Comparison of ENCODE assay signal across 14 cellular contexts in the genomic region with DNA sequence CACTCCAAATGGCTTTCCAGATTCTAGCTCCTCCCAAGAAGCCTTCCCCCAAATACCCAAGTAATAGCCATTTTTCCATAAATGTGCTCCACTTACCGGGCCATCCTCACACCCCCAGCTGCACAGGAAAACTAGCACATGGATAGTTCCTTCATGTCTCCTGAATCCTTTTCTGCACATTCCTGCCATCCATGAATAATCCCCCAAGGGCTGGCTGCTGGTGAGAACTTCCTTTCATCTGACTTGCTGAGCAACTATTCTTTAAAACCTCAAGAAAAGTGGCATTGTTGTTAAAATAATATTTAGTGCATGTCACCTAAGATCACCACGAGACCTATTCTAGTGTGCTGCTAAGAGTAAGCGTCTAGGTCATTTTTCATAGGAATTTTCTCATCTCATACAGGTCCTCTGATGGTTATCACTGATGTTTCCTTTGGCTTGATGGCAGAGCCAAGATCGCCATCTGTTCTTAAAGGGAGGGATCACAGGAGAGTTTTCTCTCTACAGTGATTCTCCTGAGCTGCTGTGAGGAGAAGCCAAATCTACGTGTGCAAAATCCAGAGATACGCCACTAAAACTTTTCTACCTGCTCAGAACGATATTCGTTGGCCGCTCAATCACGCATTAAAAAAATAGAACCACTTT.
DNase-seq lines count a peak whose midpoint lies in the region; FAIRE-seq and TF ChIP-seq lines count a peak whose summit lies in the region.
"Had no signal": no experiment of that assay in that cellular context is flagged by ENCODE, and none has a peak within 500 bp of the region (broad histone marks: within the 10 kb centered on the region; RNA-seq: fewer than 3 reads in every experiment).

No MANE protein-coding gene starts in this region.

- no peak for TF ChIP-seq EP300 in H1 (IDR thresholded peaks at IDR 0.05; ENCODE audit: borderline replicate concordance in 1 of 2, low read depth in 2 of 2, low read length in 2 of 2)

- no peak overlapping the region for H3K14ac ChIP-seq in H1 (ENCODE audit: insufficient read length)

- no peak overlapping the region for H2BK12ac ChIP-seq in H1 (ENCODE audit: low read depth, low read length)

- no peaks in the 10 kb centered on the region for H3K9me3 ChIP-seq in H1 (ENCODE audit: insufficient read depth in 2 of 2, low read depth in 1 of 2, low read length in 1 of 2)

- H3K36me3 ChIP-seq in H1 (ENCODE audit: control insufficient read depth in 2 of 4, insufficient read depth in 4 of 4, low read length in 3 of 4) (no peaks in the 10 kb centered on the region), mesendoderm (ENCODE audit: control insufficient read depth, insufficient read depth, low read length) (no peaks in the 10 kb centered on the region)

- WGBS in H1 (ENCODE audit: extremely low coverage in 1 of 2, insufficient coverage in 1 of 2, insufficient read length in 1 of 2, insufficient replicate concordance in 2 of 2, low coverage in 1 of 2, low lambda C conversion rate in 2 of 2, missing lambda C conversion rate in 1 of 2), 2 experiments, result 84% methylated on average over 10 of the region's 10 CpGs; no CpG with 5 or more reads in 1 of the 2 experiments
- WGBS in mesendoderm (ENCODE audit: extremely low coverage, insufficient coverage, low lambda C conversion rate), result no CpG with 5 or more reads among the region's 10 CpGs

- CTCF ChIA-PET in H1 (lab: Charles Lee; ENCODE audit: partially characterized antibody), result interaction anchor here (1.1 to 1.5 kb wide), 3 partner anchors 32 to 72 kb away, joined by 3 to 6 read pairs (median 3); no protein-coding TSS in a partner anchor

- H3K23me2 ChIP-seq in H1 (ENCODE audit: low read depth, low read length), result no peaks in the 10 kb centered on the region

- H3K4me2 ChIP-seq in H1 (ENCODE audit: insufficient read depth in 1 of 2, low read depth in 2 of 2, low read length in 2 of 2) (no peak overlapping the region), mesendoderm (ENCODE audit: low read length) (no peak overlapping the region)

- no peak overlapping the region for H2BK20ac ChIP-seq in H1 (ENCODE audit: low read length)

- H2BK120ac ChIP-seq in H1 (replicated peaks; ENCODE audit: low read depth, low read length) (no peak overlapping the region), mesendoderm (ENCODE audit: low read depth, low read length) (no peak overlapping the region)

- peak; percentile 0 for DNase-seq in NCI-H1694 (lab: John Stamatoyannopoulos, UW)
- no peak for DNase-seq in NCI-H1694 treated with DMSO at 0.1 percent for 48 hours (lab: John Stamatoyannopoulos, UW)
- DNase-seq in SK-MEL-5 (ENCODE audit: low read depth, low spot score), result peak; percentile 7
- DNase-seq in H1 (ENCODE audit: low read depth in 1 of 2, low spot score in 2 of 2), result no peak
- peak; percentile 27 for DNase-seq in mesendoderm
- DNase-seq in GM13976 (ENCODE audit: low spot score), result no peak
- DNase-seq in D721Med (ENCODE audit: insufficient read length, low spot score), result no peak
- no peak for DNase-seq in NCI-H446 treated with DMSO at 0.1 percent for 48 hours (lab: John Stamatoyannopoulos, UW)
- DNase-seq: CD4-positive, alpha-beta T cell; DMS79; GDM1; KG1 had no signal

- H2BK15ac ChIP-seq in H1 (ENCODE audit: low read length) (no peak overlapping the region), mesendoderm (replicated peaks; ENCODE audit: low read depth) (no peak overlapping the region)

- H3K18ac ChIP-seq in H1 (ENCODE audit: extremely low read depth, low read length) (no peak overlapping the region), mesendoderm (ENCODE audit: low read length) (no peak overlapping the region)

- no peak overlapping the region for H4K91ac ChIP-seq in H1 (replicated peaks; ENCODE audit: insufficient read length, low read length)

- in situ Hi-C loops in SK-MEL-5 (cut with HindIII; ENCODE audit: low pct_unique_long_range_greater_than_20kb, low sequenced_read_pairs), result no loop called here
- in situ Hi-C loops in GM13976 (cut with MboI; ENCODE audit: low sequenced_read_pairs, unreplicated experiment), result no loop called here

- peak in 1 of 3 experiments; percentile 5; a peak in 1 of 4 replicates for TF ChIP-seq CTCF in H1 (IDR thresholded peaks at IDR 0.05; ENCODE audit: control extremely low read depth in 1 of 3, insufficient read depth in 1 of 3, low read depth in 1 of 3, low read length in 3 of 3)
- no peak for TF ChIP-seq CTCF in GM13976 (IDR thresholded peaks at IDR 0.05; ENCODE audit: borderline replicate concordance, control extremely low read depth, extremely low read depth, insufficient read depth, missing control alignments)
- no peak for TF ChIP-seq CTCF in D721Med (IDR thresholded peaks at IDR 0.05; ENCODE audit: insufficient read depth, missing control alignments)

- H3K79me2 ChIP-seq in H1 (ENCODE audit: control insufficient read depth in 1 of 2, insufficient read depth in 2 of 2, low read length in 2 of 2) (no peaks in the 10 kb centered on the region), mesendoderm (ENCODE audit: control insufficient read depth, insufficient read depth, low read length) (no peaks in the 10 kb centered on the region)

- H4K8ac ChIP-seq in H1 (ENCODE audit: extremely low read depth, insufficient read depth, low read length), result no peak overlapping the region
- H4K8ac ChIP-seq in mesendoderm (ENCODE audit: low read depth, low read length), result no peak overlapping the region

- H3K4ac ChIP-seq in H1 (replicated peaks; ENCODE audit: insufficient read length, low read depth, low read length), result no peak overlapping the region
- no peak overlapping the region for H3K4ac ChIP-seq in mesendoderm (ENCODE audit: low read depth, low read length)

- H2BK5ac ChIP-seq in H1 (ENCODE audit: low read depth, low read length) (no peak overlapping the region), mesendoderm (ENCODE audit: low read length) (no peak overlapping the region)

- no peaks in the 10 kb centered on the region for H3K4me1 ChIP-seq in H1 (replicated peaks in 1 of 4; ENCODE audit: control insufficient read depth in 3 of 4, insufficient read depth in 4 of 4, low read length in 3 of 4)
- no peaks in the 10 kb centered on the region for H3K4me1 ChIP-seq in mesendoderm (ENCODE audit: control insufficient read depth, low read depth, low read length)

- no peak overlapping the region for H2AK5ac ChIP-seq in H1 (ENCODE audit: low read depth, low read length)
- no peak overlapping the region for H2AK5ac ChIP-seq in mesendoderm (ENCODE audit: low read length)

- H3K27ac ChIP-seq in H1 (ENCODE audit: low read depth, low read length), result no peak overlapping the region
- H3K27ac ChIP-seq in mesendoderm (ENCODE audit: low read depth, low read length), result no peak overlapping the region

- H3K23ac ChIP-seq in H1 (ENCODE audit: insufficient read length), result no peak overlapping the region
- no peak overlapping the region for H3K23ac ChIP-seq in mesendoderm (ENCODE audit: low read length)

- TF ChIP-seq RAD21 in H1 (IDR thresholded peaks at IDR 0.05 in 1 of 2, conservative IDR thresholded peaks at IDR 0.05 in 1 of 2; ENCODE audit: low read depth in 2 of 2, low read length in 2 of 2), result peak; percentile 10 to 31; a peak in 3 of 4 replicates

- POLR2A ChIA-PET in H1 (lab: Charles Lee; ENCODE audit: partially characterized antibody), result no interaction called here

- FAIRE-seq in H1 (lab: Jason Lieb, UNC), result peak; percentile 52
- FAIRE-seq in D721Med (lab: Jason Lieb, UNC), result no peak
- FAIRE-seq: GM12892, H54 had no signal

- no peak for TF ChIP-seq POLR2A in H1 (IDR thresholded peaks at IDR 0.05; ENCODE audit: control extremely low read depth in 1 of 2, low read depth in 2 of 2, low read length in 2 of 2)

- H3K27me3 ChIP-seq in H1 (replicated peaks in 1 of 4; ENCODE audit: control insufficient read depth in 3 of 4, extremely low read depth in 1 of 4, insufficient read depth in 3 of 4, low read length in 3 of 4) (no peaks in the 10 kb centered on the region), mesendoderm (ENCODE audit: insufficient read depth, low read length, poor library complexity) (no peaks in the 10 kb centered on the region)

- H3K9ac ChIP-seq in H1 (replicated peaks in 1 of 4; ENCODE audit: extremely low read depth in 1 of 4, low read depth in 3 of 4, low read length in 3 of 4) (no peak overlapping the region), mesendoderm (ENCODE audit: low read length) (no peak overlapping the region)

- H3K56ac ChIP-seq in H1 (replicated peaks; ENCODE audit: insufficient read length, low read depth, low read length) (no peak overlapping the region), mesendoderm (ENCODE audit: low read length) (no peak overlapping the region)

- H3K79me1 ChIP-seq in H1 (ENCODE audit: low read depth, low read length), result no peaks in the 10 kb centered on the region
- H3K79me1 ChIP-seq in mesendoderm (ENCODE audit: low read length), result no peaks in the 10 kb centered on the region

- no peaks in the 10 kb centered on the region for H4K20me1 ChIP-seq in H1 (replicated peaks in 1 of 2; ENCODE audit: control insufficient read depth in 1 of 2, insufficient read depth in 2 of 2, low read length in 2 of 2)

- H2AFZ ChIP-seq in H1 (ENCODE audit: low read length), result no peak overlapping the region

- H3K4me3 ChIP-seq in H1 (ENCODE audit: extremely low read depth in 1 of 4, insufficient read depth in 2 of 4, low read depth in 3 of 4, low read length in 4 of 4) (no peak overlapping the region), mesendoderm (ENCODE audit: low read length) (no peak overlapping the region)

- H4K5ac ChIP-seq in H1 (ENCODE audit: insufficient read length, low read depth, low read length) (no peak overlapping the region), mesendoderm (ENCODE audit: low read length) (no peak overlapping the region)

TF ChIP-seq in H1, 55 proteins besides CTCF, POLR2A, EP300 and RAD21 (continues in another document):
- TF ChIP-seq RBBP5 (IDR thresholded peaks at IDR 0.05; ENCODE audit: borderline replicate concordance, low read depth, low read length) (no peak), SP1 (IDR thresholded peaks at IDR 0.05; ENCODE audit: low read depth, low read length) (no peak), SIN3A (conservative IDR thresholded peaks at IDR 0.05 in 1 of 2, IDR thresholded peaks at IDR 0.05 in 1 of 2; ENCODE audit: low read depth in 1 of 2, low read length in 2 of 2) (no peak), ASH2L (IDR thresholded peaks at IDR 0.05; ENCODE audit: low read length) (no peak), KDM5A (IDR thresholded peaks at IDR 0.05; ENCODE audit: low read length) (no peak), BACH1 (IDR thresholded peaks at IDR 0.05; ENCODE audit: low read length) (no peak)
- TF ChIP-seq, protein P1, sequence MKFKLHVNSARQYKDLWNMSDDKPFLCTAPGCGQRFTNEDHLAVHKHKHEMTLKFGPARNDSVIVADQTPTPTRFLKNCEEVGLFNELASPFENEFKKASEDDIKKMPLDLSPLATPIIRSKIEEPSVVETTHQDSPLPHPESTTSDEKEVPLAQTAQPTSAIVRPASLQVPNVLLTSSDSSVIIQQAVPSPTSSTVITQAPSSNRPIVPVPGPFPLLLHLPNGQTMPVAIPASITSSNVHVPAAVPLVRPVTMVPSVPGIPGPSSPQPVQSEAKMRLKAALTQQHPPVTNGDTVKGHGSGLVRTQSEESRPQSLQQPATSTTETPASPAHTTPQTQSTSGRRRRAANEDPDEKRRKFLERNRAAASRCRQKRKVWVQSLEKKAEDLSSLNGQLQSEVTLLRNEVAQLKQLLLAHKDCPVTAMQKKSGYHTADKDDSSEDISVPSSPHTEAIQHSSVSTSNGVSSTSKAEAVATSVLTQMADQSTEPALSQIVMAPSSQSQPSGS (IDR thresholded peaks at IDR 0.05; ENCODE audit: low read length), result no peak

Comparison
In these comparisons a context has a peak if more than half of its experiments do, and no peak if none do; other contexts are left out.
1. DNase-seq: peak in NCI-H1694 (single experiment), SK-MEL-5 (single experiment) and mesendoderm (single experiment); none in NCI-H1694 treated with DMSO at 0.1 percent for 48 hours (single experiment), H1 (0 of 2), GM13976 (single experiment), D721Med (single experiment) and NCI-H446 treated with DMSO at 0.1 percent for 48 hours (single experiment).